ENCODE assay signal across 19 cellular contexts in the genomic region with DNA sequence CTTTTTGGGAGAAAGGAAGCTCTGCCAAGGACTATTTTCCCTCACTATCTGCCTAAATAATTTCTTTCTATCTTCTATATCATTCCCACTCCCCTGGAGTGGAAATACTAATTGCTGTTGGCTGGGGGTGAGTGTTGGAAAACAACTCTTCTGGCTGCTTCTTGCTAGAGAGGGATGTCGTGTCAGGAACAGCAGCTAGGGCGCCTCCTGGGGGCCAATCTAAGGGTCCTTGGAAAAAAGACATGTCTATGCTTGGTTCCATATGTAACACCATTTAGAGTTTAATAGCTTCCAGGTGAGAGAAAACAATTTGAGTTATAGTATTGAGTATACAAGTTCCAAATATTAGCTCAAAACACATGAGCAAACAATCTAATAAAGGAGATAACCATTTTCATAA.
"Had no signal": no experiment of that assay in that cellular context is flagged by ENCODE, and none has a peak within 500 bp of the region (broad histone marks: within the 10 kb centered on the region; RNA-seq: fewer than 3 reads in every experiment).

No MANE protein-coding gene starts in this region.

- H3K36me3 ChIP-seq: right lobe of liver, tibial artery, upper lobe of left lung, vagina had no signal

- H3K9me3 ChIP-seq: psoas muscle, right lobe of liver, upper lobe of left lung, vagina had no signal

- ATAC-seq: effector memory CD8-positive, alpha-beta T cell; foreskin keratinocyte; left colon; left ventricle myocardium superior; psoas muscle; right lobe of liver; stimulated activated memory B cell treated with anti-CD40 and anti-IgM and Interleukin-4, amounts not matched to agents 10 μg/mL and 1 μg/mL and 100 μg/mL, for 72 hours had no signal

- FAIRE-seq: kidney had no signal

- H3K4me3 ChIP-seq: lung, psoas muscle, right lobe of liver, tibial artery, upper lobe of left lung, vagina had no signal

- H3K27ac ChIP-seq: foreskin keratinocyte, parathyroid adenoma, psoas muscle, right lobe of liver, tibial artery, upper lobe of left lung, vagina had no signal

- DNase-seq: effector memory CD8-positive, alpha-beta T cell; foreskin keratinocyte; kidney; left colon; left ventricle myocardium superior; mesenchymal stem cell; naive B cell; psoas muscle; retina; right lobe of liver; stimulated activated CD4-positive, alpha-beta T cell treated with anti-CD3 and anti-CD28 coated beads, Interleukin-15, amount 100 ng/mL, for 24 hours; stimulated activated CD4-positive, alpha-beta T cell treated with anti-CD3 and anti-CD28 coated beads, Interleukin-1b, Interleukin-23, amount 100 ng/mL, for 48 hours; stimulated activated CD4-positive, alpha-beta T cell treated with anti-CD3 and anti-CD28 coated beads, Interleukin-4, amount 100 ng/mL, for 24 hours; tibial artery; upper lobe of left lung had no signal

- H2AFZ ChIP-seq: parathyroid adenoma had no signal

- H3K4me1 ChIP-seq: foreskin keratinocyte, parathyroid adenoma, psoas muscle, right lobe of liver, tibial artery, upper lobe of left lung, vagina had no signal

- H3K79me2 ChIP-seq: parathyroid adenoma had no signal

- H3K27me3 ChIP-seq: foreskin keratinocyte, right lobe of liver, tibial artery, upper lobe of left lung, vagina had no signal

- H3K9ac ChIP-seq: parathyroid adenoma had no signal
